Comparison of ENCODE assay signal across 8 cellular contexts in genomic region chr19:38975861-38976271, GRCh38. TPM values are rescaled to one million over a fixed set of nuclear protein-coding genes. Genes with fewer than 3 reads are reported as not detected.
DNase-seq lines count a peak whose midpoint lies in the region; TF ChIP-seq lines count a peak whose summit lies in the region.

No MANE protein-coding gene starts in this region.

- intact Hi-C loops in A673 (cut with micrococcal nuclease; ENCODE audit: unreplicated experiment) = loop anchor here (10.0 kb wide), 1 partner anchor 139 kb away; no protein-coding TSS in a partner anchor

- H3K27ac Mint-ChIP-seq in endothelial cell (ENCODE audit: unreplicated experiment) = no peak overlapping the region

- TF ChIP-seq CTCF in A673 (conservative IDR thresholded peaks at IDR 0.05; ENCODE audit: low read depth, low read length) = no peak
- no peak for TF ChIP-seq CTCF in endothelial cell (IDR thresholded peaks at IDR 0.05; ENCODE audit: unreplicated experiment)

- DNase-seq in A673 (ENCODE audit: low spot score) (peak; percentile 58), MG63 (no peak), endothelial cell (ENCODE audit: low spot score) (peak; percentile 20), MV-4-11 (lab: John Stamatoyannopoulos, UW) (no peak), RPMI8226 (no peak), T-helper 1 cell (no peak)
- DNase-seq in activated CD8-positive, alpha-beta memory T cell treated with anti-CD3 and anti-CD28 coated beads, Interleukin-2, amount 50 U/mL, for 48 hours = no peak

- peak overlapping the region; percentile 22 for H3K9ac ChIP-seq in mucosa of stomach (ENCODE audit: low read length)

- BruUV-seq in A673 (replicated peaks; lab: Mats Ljungman, UMichigan) = no TSS peak

- CTCF ChIA-PET in A673 (lab: Charles Lee) = interaction anchor here (0.6 to 1.1 kb wide), 6 partner anchors 13 to 844 kb away, joined by 3 to 8 read pairs (median 3); no protein-coding TSS in a partner anchor

- peaks cover 16% of the 10 kb centered on the region for H3K4me1 Mint-ChIP-seq in endothelial cell (ENCODE audit: unreplicated experiment)

- H3K36me3 ChIP-seq in A673 (ENCODE audit: insufficient read depth, low read length, poor library complexity, severe bottlenecking) (no peaks in the 10 kb centered on the region), MG63 (peaks cover 11% of the 10 kb centered on the region), mucosa of stomach (ENCODE audit: control insufficient read depth, insufficient read depth, low read length) (no peaks in the 10 kb centered on the region)

- H3K27me3 Mint-ChIP-seq in endothelial cell (ENCODE audit: unreplicated experiment) = peaks cover 3% of the 10 kb centered on the region

- no peaks in the 10 kb centered on the region for H3K9me3 ChIP-seq in A673 (ENCODE audit: low read depth, low read length, poor library complexity, severe bottlenecking)
- no peaks in the 10 kb centered on the region for H3K9me3 ChIP-seq in MG63
- H3K9me3 ChIP-seq in mucosa of stomach (ENCODE audit: control insufficient read depth, low read length) = no peaks in the 10 kb centered on the region

- H3K4me1 ChIP-seq in A673 (ENCODE audit: insufficient read depth, low read length, poor library complexity, severe bottlenecking) = peaks cover 14% of the 10 kb centered on the region
- H3K4me1 ChIP-seq in mucosa of stomach (ENCODE audit: control insufficient read depth, insufficient read depth, low read length) = peaks cover 17% of the 10 kb centered on the region

- peak overlapping the region; percentile 75 for H3K4me3 ChIP-seq in A673 (ENCODE audit: low read depth, low read length, poor library complexity, severe bottlenecking)
- peak overlapping the region; percentile 70 for H3K4me3 ChIP-seq in MG63
- H3K4me3 ChIP-seq in mucosa of stomach (ENCODE audit: low read length) = no peak overlapping the region

- H3K36me3 Mint-ChIP-seq in endothelial cell (ENCODE audit: low read depth, unreplicated experiment) = peaks cover 4% of the 10 kb centered on the region

- H3K27me3 ChIP-seq in A673 (replicated peaks; ENCODE audit: insufficient read depth, low read depth, low read length, poor library complexity) (no peaks in the 10 kb centered on the region), MG63 (no peaks in the 10 kb centered on the region), mucosa of stomach (ENCODE audit: control insufficient read depth, insufficient read depth, low read length) (peaks cover 12% of the 10 kb centered on the region)

- H3K4me3 Mint-ChIP-seq in endothelial cell (ENCODE audit: unreplicated experiment) = peak overlapping the region; percentile 94

- POLR2A ChIA-PET in A673 (lab: Charles Lee; ENCODE audit: low non-redundant PET) = interaction anchor here (0.6 kb wide), 1 partner anchor 282 kb away, joined by 4 read pairs; no protein-coding TSS in a partner anchor

- peaks cover 5% of the 10 kb centered on the region for H3K9me3 Mint-ChIP-seq in endothelial cell (ENCODE audit: unreplicated experiment)

- H3K27ac ChIP-seq in A673 (ENCODE audit: low read depth, low read length, poor library complexity, severe bottlenecking) = peak overlapping the region; percentile 91

RNA-seq across cellular contexts. Expression of gene FBXO17, which starts 0.3 kb away (rescaled TPM):
- 26.0 and 29.9 TPM in 2 replicates for total RNA-seq in A673 (2021)
- 53.1 and 67.1 TPM in 2 replicates for total RNA-seq in MG63 (2014; rRNA removed; shearing (Covaris generic); ENCODE audit: low replicate concordance)
- 16.0 TPM for total RNA-seq in endothelial cell (ENCODE audit: unreplicated experiment)

RNA-seq across cellular contexts. Expression of gene MRPS12, which starts 45.1 kb away (rescaled TPM):
- total RNA-seq in A673 (2021) (69.5 and 81.9 TPM in 2 replicates), endothelial cell (ENCODE audit: unreplicated experiment) (32.0 TPM)
- total RNA-seq in MG63 (2014; rRNA removed; shearing (Covaris generic); ENCODE audit: low replicate concordance) = 82.3 and 150 TPM in 2 replicates

RNA-seq across cellular contexts. Expression of gene SARS2, which starts 45.3 kb away (rescaled TPM):
- total RNA-seq in A673 (2021) = 56.3 and 58.6 TPM in 2 replicates
- 18.4 and 20.8 TPM in 2 replicates for total RNA-seq in MG63 (2014; rRNA removed; shearing (Covaris generic); ENCODE audit: low replicate concordance)
- 36.7 TPM for total RNA-seq in endothelial cell (ENCODE audit: unreplicated experiment)

RNA-seq across cellular contexts. Expression of gene FBXO27, which starts 56.5 kb away (rescaled TPM):
- total RNA-seq in A673 (2021) (0.33 and 0.45 TPM in 2 replicates), endothelial cell (ENCODE audit: unreplicated experiment) (4.0 TPM)
- 0.82 TPM in 1 of 2 replicates, not detected in the other for total RNA-seq in MG63 (2014; rRNA removed; shearing (Covaris generic); ENCODE audit: low replicate concordance)

Comparison
In these comparisons a context has a peak if more than half of its experiments do, and no peak if none do; other contexts are left out.
1. DNase-seq: peak in A673 (single experiment) and endothelial cell (single experiment); none in MG63 (single experiment), MV-4-11 (single experiment), RPMI8226 (single experiment), T-helper 1 cell (0 of 5) and activated CD8-positive, alpha-beta memory T cell treated with anti-CD3 and anti-CD28 coated beads, Interleukin-2, amount 50 U/mL, for 48 hours (single experiment).